Comparison of ENCODE assay signal across 24 cellular contexts in the genomic region with DNA sequence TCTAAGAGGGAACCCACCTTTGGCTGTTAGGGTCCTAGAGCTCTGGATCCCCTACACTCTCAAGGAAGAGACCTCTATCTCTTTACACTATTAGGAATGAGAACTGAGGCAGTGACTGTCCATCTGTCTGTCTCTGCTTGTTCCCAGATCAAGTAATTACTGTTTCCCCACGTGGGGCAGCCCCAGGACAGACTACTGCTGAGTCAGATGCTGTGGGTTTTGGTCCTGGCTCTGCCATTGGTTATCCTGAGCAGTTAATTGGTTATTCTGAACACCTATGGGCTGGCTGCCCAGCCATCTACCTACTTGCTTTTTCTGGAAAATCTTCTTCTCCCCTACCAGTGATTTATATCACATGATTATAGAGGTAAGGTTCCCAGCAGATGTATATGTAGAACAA. TPM values are rescaled to one million over a fixed set of nuclear protein-coding genes. Genes with fewer than 3 reads are reported as not detected.
DNase-seq lines count a peak whose midpoint lies in the region; ATAC-seq and TF ChIP-seq lines count a peak whose summit lies in the region.
"Had no signal": no experiment of that assay in that cellular context is flagged by ENCODE, and none has a peak within 500 bp of the region (broad histone marks: within the 10 kb centered on the region; RNA-seq: fewer than 3 reads in every experiment).

No MANE protein-coding gene starts in this region.

- peaks cover 9% of the 10 kb centered on the region for H3K4me1 Mint-ChIP-seq in activated naive CD8-positive, alpha-beta T cell treated with anti-CD3 and anti-CD28 coated beads, Interleukin-2, amount 50 U/mL, for 24 hours
- no peaks in the 10 kb centered on the region for H3K4me1 Mint-ChIP-seq in activated naive CD8-positive, alpha-beta T cell treated with anti-CD3 and anti-CD28 coated beads for 36 hours
- H3K4me1 Mint-ChIP-seq: nephron progenitor cell had no signal

- H3K4me3 ChIP-seq in RWPE2 (ENCODE audit: severe bottlenecking) (no peak overlapping the region), thyroid gland (replicated peaks in 1 of 3) (no peak overlapping the region), MG63 (no peak overlapping the region)
- H3K4me3 ChIP-seq: BLaER1, lower lobe of right lung, transverse colon had no signal

- no peak overlapping the region for H3K4me3 Mint-ChIP-seq in activated naive CD8-positive, alpha-beta T cell treated with anti-CD3 and anti-CD28 coated beads, Interleukin-2, amount 50 U/mL, for 24 hours
- H3K4me3 Mint-ChIP-seq in activated naive CD8-positive, alpha-beta T cell treated with anti-CD3 and anti-CD28 coated beads for 36 hours = no peak overlapping the region
- H3K4me3 Mint-ChIP-seq: activated naive CD8-positive, alpha-beta T cell; nephron progenitor cell; T-helper 2 cell treated with Interferon-gamma antibody and Interleukin-4, amounts not matched to agents 5 μg/mL and 100 μg/mL, for 36 hours had no signal

- H3K27ac Mint-ChIP-seq in activated naive CD8-positive, alpha-beta T cell treated with anti-CD3 and anti-CD28 coated beads, Interleukin-2, amount 50 U/mL, for 24 hours = no peak overlapping the region
- no peak overlapping the region for H3K27ac Mint-ChIP-seq in activated naive CD8-positive, alpha-beta T cell treated with anti-CD3 and anti-CD28 coated beads for 36 hours
- H3K27ac Mint-ChIP-seq: activated naive CD8-positive, alpha-beta T cell; T-helper 2 cell treated with Interferon-gamma antibody and Interleukin-4, amounts not matched to agents 5 μg/mL and 100 μg/mL, for 36 hours had no signal

- TF ChIP-seq CTCF in RWPE2 (IDR thresholded peaks at IDR 0.05; ENCODE audit: poor library complexity, severe bottlenecking) = no peak
- TF ChIP-seq CTCF in thyroid gland (IDR thresholded peaks at IDR 0.05) = no peak

- H3K36me3 ChIP-seq in RWPE2 (ENCODE audit: low read depth) (no peaks in the 10 kb centered on the region), thyroid gland (no peaks in the 10 kb centered on the region), MG63 (no peaks in the 10 kb centered on the region)

- intact Hi-C loops in thyroid gland (cut with DNase I) = no loop called here

- no peaks in the 10 kb centered on the region for H3K27me3 ChIP-seq in RWPE2 (ENCODE audit: insufficient read depth, poor library complexity, severe bottlenecking)
- H3K27me3 ChIP-seq in thyroid gland = no peaks in the 10 kb centered on the region
- H3K27me3 ChIP-seq in MG63 = no peaks in the 10 kb centered on the region
- H3K27me3 ChIP-seq: BLaER1, transverse colon had no signal

- TF ChIP-seq POLR2A in thyroid gland (IDR thresholded peaks at IDR 0.05) = no peak

- H3K9me3 ChIP-seq in RWPE2 (ENCODE audit: severe bottlenecking) = no peaks in the 10 kb centered on the region
- no peaks in the 10 kb centered on the region for H3K9me3 ChIP-seq in thyroid gland
- H3K9me3 ChIP-seq in MG63 = no peaks in the 10 kb centered on the region
- H3K9me3 ChIP-seq: lower lobe of right lung, transverse colon had no signal

- peaks cover 7% of the 10 kb centered on the region for H3K36me3 Mint-ChIP-seq in activated naive CD8-positive, alpha-beta T cell treated with anti-CD3 and anti-CD28 coated beads, Interleukin-2, amount 50 U/mL, for 24 hours (ENCODE audit: low read depth)
- peaks cover 2% of the 10 kb centered on the region for H3K36me3 Mint-ChIP-seq in activated naive CD8-positive, alpha-beta T cell treated with anti-CD3 and anti-CD28 coated beads for 36 hours

- WGBS in thyroid gland, 2 donors = 50 to 75% methylated on average over 1 of the region's 1 CpG

- no peaks in the 10 kb centered on the region for H3K27me3 Mint-ChIP-seq in activated naive CD8-positive, alpha-beta T cell treated with anti-CD3 and anti-CD28 coated beads, Interleukin-2, amount 50 U/mL, for 24 hours
- H3K27me3 Mint-ChIP-seq in activated naive CD8-positive, alpha-beta T cell treated with anti-CD3 and anti-CD28 coated beads for 36 hours = no peaks in the 10 kb centered on the region
- H3K27me3 Mint-ChIP-seq: activated naive CD8-positive, alpha-beta T cell had no signal

- H3K27ac ChIP-seq in RWPE2 (ENCODE audit: poor library complexity, severe bottlenecking) (no peak overlapping the region), epithelial cell of prostate (no peak overlapping the region), thyroid gland (peak overlapping the region in 2 of 3 donors; percentile 33 to 49)
- H3K27ac ChIP-seq: BLaER1, KMS-11, lower lobe of right lung, transverse colon had no signal

- ATAC-seq in activated naive CD8-positive, alpha-beta T cell treated with anti-CD3 and anti-CD28 coated beads, Interleukin-2, amount 50 U/mL, for 24 hours = peak; percentile 43
- 0 out of 3 replicates have a peak, but pooled peaks have one; percentile 23 for ATAC-seq in RWPE2 (ENCODE audit: low read depth)
- ATAC-seq in GM19395 (IDR thresholded peaks at IDR 0.05; ENCODE audit: unreplicated experiment) = no peak
- ATAC-seq: lower lobe of right lung had no signal

- H3K4me1 ChIP-seq in RWPE2 (ENCODE audit: insufficient read depth, poor library complexity, severe bottlenecking) (no peaks in the 10 kb centered on the region), thyroid gland (peaks cover 10 to 17% of the 10 kb centered on the region in 2 donors)
- H3K4me1 ChIP-seq: lower lobe of right lung had no signal

- no peaks in the 10 kb centered on the region for H3K9me3 Mint-ChIP-seq in activated naive CD8-positive, alpha-beta T cell treated with anti-CD3 and anti-CD28 coated beads, Interleukin-2, amount 50 U/mL, for 24 hours
- no peaks in the 10 kb centered on the region for H3K9me3 Mint-ChIP-seq in activated naive CD8-positive, alpha-beta T cell treated with anti-CD3 and anti-CD28 coated beads for 36 hours
- H3K9me3 Mint-ChIP-seq: T-helper 2 cell treated with Interferon-gamma antibody and Interleukin-4, amounts not matched to agents 5 μg/mL and 100 μg/mL, for 36 hours had no signal

- no peak for DNase-seq in activated naive CD8-positive, alpha-beta T cell treated with anti-CD3 and anti-CD28 coated beads, Interleukin-2, amount 50 U/mL, for 24 hours
- DNase-seq in activated naive CD8-positive, alpha-beta T cell treated with anti-CD3 and anti-CD28 coated beads for 36 hours = no peak
- DNase-seq in RWPE2 (ENCODE audit: low spot score) (no peak), epithelial cell of prostate (ENCODE audit: low read depth, low spot score) (peak; percentile 18), thyroid gland (no peak), MG63 (no peak), NCI-H1694 (lab: John Stamatoyannopoulos, UW) (no peak)
- DNase-seq: ACHN; activated CD4-positive, alpha-beta T cell treated with anti-CD3 and anti-CD28 coated beads, Interleukin-2, amount 50 U/mL, for 1 hour; DMS79; HCEC 1CT; lower lobe of right lung; MV-4-11; NCI-H146; NCI-H446 treated with DMSO at 0.1 percent for 48 hours; NCI-H82; nephron progenitor cell; Right ventricle myocardium superior; transverse colon had no signal

RNA-seq across cellular contexts. Expression of gene FBXO10, which starts 33.3 kb away (rescaled TPM):
- 1 to 10 TPM; 1.9 TPM for total RNA-seq in activated naive CD8-positive, alpha-beta T cell treated with anti-CD3 and anti-CD28 coated beads for 36 hours
- 10 to 100 TPM in 2 of 4 donors, 1 to 10 TPM in 2; 6.6 to 17.5 (median 12.2) TPM for total RNA-seq in thyroid gland
- 0.84 and 4.3 TPM in 2 replicates for total RNA-seq in MG63 (2014; rRNA removed; shearing (Covaris generic); ENCODE audit: low replicate concordance)

RNA-seq across cellular contexts. Expression of gene TOMM5, which starts 49.5 kb away (rescaled TPM):
- total RNA-seq in activated naive CD8-positive, alpha-beta T cell treated with anti-CD3 and anti-CD28 coated beads for 36 hours = 100 to 1,000 TPM; 219 to 222 TPM
- 100 to 1,000 TPM in 2 of 4 donors, 10 to 100 TPM in 2; 56.7 to 110 (median 85.0) TPM for total RNA-seq in thyroid gland
- 101 and 179 TPM in 2 replicates for total RNA-seq in MG63 (2014; rRNA removed; shearing (Covaris generic); ENCODE audit: low replicate concordance)

RNA-seq across cellular contexts. Expression of gene POLR1E, which starts 57.1 kb away (rescaled TPM):
- 10 to 100 TPM; 78.7 to 79.8 TPM for total RNA-seq in activated naive CD8-positive, alpha-beta T cell treated with anti-CD3 and anti-CD28 coated beads for 36 hours
- 10 to 100 TPM; 14.8 to 23.3 (median 18.5) TPM for total RNA-seq in thyroid gland
- 82.3 and 92.4 TPM in 2 replicates for total RNA-seq in MG63 (2014; rRNA removed; shearing (Covaris generic); ENCODE audit: low replicate concordance)

Comparison
In these comparisons a context has a peak if more than half of its experiments do, and no peak if none do; other contexts are left out.
1. H3K27ac ChIP-seq: peak in thyroid gland (2 of 3); none in RWPE2 (single experiment) and epithelial cell of prostate (single experiment).